Comparison of ENCODE assay signal across 21 cellular contexts in genomic region chr7:28983396-28984190, GRCh38. TPM values are rescaled to one million over a fixed set of nuclear protein-coding genes. Genes with fewer than 3 reads are reported as not detected.
DNase-seq lines count a peak whose midpoint lies in the region; ATAC-seq, FAIRE-seq and TF ChIP-seq lines count a peak whose summit lies in the region.
"Had no signal": no experiment of that assay in that cellular context is flagged by ENCODE, and none has a peak within 500 bp of the region (broad histone marks: within the 10 kb centered on the region; RNA-seq: fewer than 3 reads in every experiment).

No MANE protein-coding gene starts in this region.

- TF ChIP-seq CTCF in brain (conservative IDR thresholded peaks at IDR 0.05), result no peak
- TF ChIP-seq CTCF in type B pancreatic cell (conservative IDR thresholded peaks at IDR 0.05), result no peak
- no peak for TF ChIP-seq CTCF in HepG2 (CRISPR knock-in tag; IDR thresholded peaks at IDR 0.05)

- no peak for TF ChIP-seq RAD21 in HepG2 (CRISPR knock-in tag; IDR thresholded peaks at IDR 0.05)

- TF ChIP-seq EP300 in HepG2 (IDR thresholded peaks at IDR 0.05; ENCODE audit: low read depth in 2 of 2, low read length in 2 of 2) (no peak), HepG2 (CRISPR knock-in tag; IDR thresholded peaks at IDR 0.05; ENCODE audit: borderline replicate concordance) (no peak)

- WGBS in mesendoderm (ENCODE audit: extremely low coverage, insufficient coverage, low lambda C conversion rate), result no CpG with 5 or more reads among the region's 4 CpGs
- WGBS in HepG2 (ENCODE audit: low lambda C conversion rate), result 72% methylated on average over 4 of the region's 4 CpGs

- CTCF ChIA-PET in HepG2 (lab: Yijun Ruan, JAX; ENCODE audit: low intra/inter-chr PET ratio, low total read pairs), result no interaction called here

- no peak overlapping the region for H4K5ac ChIP-seq in mesendoderm (ENCODE audit: low read length)

- in situ Hi-C loops in HepG2 (cut with HindIII; ENCODE audit: extremely low pct_ligation_motif_present, low pct_unique_long_range_greater_than_20kb), result no loop called here

- no peaks in the 10 kb centered on the region for H3K36me3 Mint-ChIP-seq in brain
- H3K36me3 Mint-ChIP-seq in type B pancreatic cell, result peaks cover 7% of the 10 kb centered on the region
- H3K36me3 Mint-ChIP-seq: CD8-positive, alpha-beta T cell had no signal

- peak overlapping the region; percentile 64 for H2BK120ac ChIP-seq in mesendoderm (ENCODE audit: low read depth, low read length)

- H3K27ac ChIP-seq in mesendoderm (ENCODE audit: low read depth, low read length) (no peak overlapping the region), HepG2 (ENCODE audit: extremely low read length, insufficient read depth, low read length) (no peak overlapping the region)
- H3K27ac ChIP-seq: 22Rv1, BLaER1, GM23248 had no signal

- H2AK5ac ChIP-seq in mesendoderm (ENCODE audit: low read length), result no peak overlapping the region

- no peak overlapping the region for H3K18ac ChIP-seq in mesendoderm (ENCODE audit: low read length)

- H2BK5ac ChIP-seq in mesendoderm (ENCODE audit: low read length), result no peak overlapping the region

- DNase-seq in NCI-H2029 (lab: John Stamatoyannopoulos, UW) (peak; percentile 17), NCI-H2029 treated with DMSO at 0.1 percent for 48 hours (lab: John Stamatoyannopoulos, UW) (no peak), mesendoderm (no peak), type B pancreatic cell (ENCODE audit: extremely low spot score, unreplicated experiment) (no peak), HCEC 1CT (no peak), HPDE6-E6E7 (ENCODE audit: extremely low spot score) (no peak), HepG2 (ENCODE audit: low spot score) (no peak)
- DNase-seq: CD8-positive, alpha-beta T cell; KBM-7; NCI-H1048; NCI-H1694 treated with DMSO at 0.1 percent for 48 hours; NK-92 treated with Interleukin-12 subunit alpha and Interleukin-12 subunit beta, amount 100 ng/mL, for 24 hours; SIG-M5 had no signal

- peak overlapping the region; percentile 67 for H2BK15ac ChIP-seq in mesendoderm (replicated peaks; ENCODE audit: low read depth)

- H3K4me3 Mint-ChIP-seq in brain, result no peak overlapping the region
- no peak overlapping the region for H3K4me3 Mint-ChIP-seq in type B pancreatic cell
- H3K4me3 Mint-ChIP-seq: CD8-positive, alpha-beta T cell had no signal

- POLR2A ChIA-PET in HepG2 (lab: Yijun Ruan, JAX), result no interaction called here

- H3K4me3 ChIP-seq in mesendoderm (ENCODE audit: low read length), result no peak overlapping the region
- H3K4me3 ChIP-seq in HepG2 (replicated peaks in 1 of 3; ENCODE audit: insufficient read depth in 1 of 3, low read depth in 2 of 3, low read length in 3 of 3), result no peak overlapping the region
- H3K4me3 ChIP-seq: BLaER1, GM12878, GM23248 had no signal

- H3K27me3 Mint-ChIP-seq in brain (peaks cover 3% of the 10 kb centered on the region), type B pancreatic cell (no peaks in the 10 kb centered on the region)

- H3K27ac Mint-ChIP-seq in brain, result peak overlapping the region in 3 of 5 experiments; percentile 92 to 93 (median 92)
- H3K27ac Mint-ChIP-seq in type B pancreatic cell, result peak overlapping the region; percentile 26
- H3K27ac Mint-ChIP-seq: CD8-positive, alpha-beta T cell had no signal

- intact Hi-C loops in HepG2 (cut with micrococcal nuclease; ENCODE audit: unreplicated experiment), result no loop called here

- FAIRE-seq in HepG2 (lab: Jason Lieb, UNC), result no peak
- FAIRE-seq: D721Med, GM12878 had no signal

- no peak overlapping the region for H3K56ac ChIP-seq in mesendoderm (ENCODE audit: low read length)

- H3K9ac ChIP-seq in mesendoderm (ENCODE audit: low read length), result no peak overlapping the region
- H3K9ac ChIP-seq in HepG2 (ENCODE audit: insufficient read depth, low read depth, low read length), result no peak overlapping the region
- H3K9ac ChIP-seq: BLaER1, GM23248 had no signal

- H3K4me1 Mint-ChIP-seq in brain (peaks cover 80% of the 10 kb centered on the region), type B pancreatic cell (ENCODE audit: unreplicated experiment) (peaks cover 54% of the 10 kb centered on the region)

- no peak overlapping the region for H3K4me2 ChIP-seq in mesendoderm (ENCODE audit: low read length)
- no peak overlapping the region for H3K4me2 ChIP-seq in HepG2 (ENCODE audit: low read depth, low read length)
- H3K4me2 ChIP-seq: BLaER1 had no signal

- H3K27me3 ChIP-seq in mesendoderm (ENCODE audit: insufficient read depth, low read length, poor library complexity) (no peaks in the 10 kb centered on the region), HepG2 (ENCODE audit: control insufficient read depth in 1 of 2, insufficient read depth in 2 of 2, low read length in 2 of 2) (no peaks in the 10 kb centered on the region)
- H3K27me3 ChIP-seq: BLaER1 had no signal

- ATAC-seq in HepG2, result no peak
- ATAC-seq: CD8-positive, alpha-beta T cell; GM12878 had no signal

- H4K8ac ChIP-seq in mesendoderm (ENCODE audit: low read depth, low read length), result no peak overlapping the region

- H2AFZ ChIP-seq in HepG2 (ENCODE audit: low read length), result no peak overlapping the region
- H2AFZ ChIP-seq: GM23248 had no signal

- no peak overlapping the region for H3K4ac ChIP-seq in mesendoderm (ENCODE audit: low read depth, low read length)

- H3K23ac ChIP-seq in mesendoderm (ENCODE audit: low read length), result no peak overlapping the region

- H3K9me3 Mint-ChIP-seq in brain, result no peaks in the 10 kb centered on the region
- peaks cover 15% of the 10 kb centered on the region for H3K9me3 Mint-ChIP-seq in type B pancreatic cell
- H3K9me3 Mint-ChIP-seq: CD8-positive, alpha-beta T cell had no signal

- H3K36me3 ChIP-seq in mesendoderm (ENCODE audit: control insufficient read depth, insufficient read depth, low read length), result no peaks in the 10 kb centered on the region
- no peaks in the 10 kb centered on the region for H3K36me3 ChIP-seq in HepG2 (replicated peaks in 1 of 2; ENCODE audit: control insufficient read depth in 1 of 2, insufficient read depth in 2 of 2, low read length in 2 of 2)
- H3K36me3 ChIP-seq: BLaER1 had no signal

- peaks cover 5% of the 10 kb centered on the region for H3K4me1 ChIP-seq in mesendoderm (ENCODE audit: control insufficient read depth, low read depth, low read length)
- H3K4me1 ChIP-seq in HepG2 (ENCODE audit: insufficient read depth, low read length), result peaks cover 14% of the 10 kb centered on the region; the same call in 1 of the 2 replicates

- TF ChIP-seq POLR2A in HepG2 (IDR thresholded peaks at IDR 0.05; ENCODE audit: insufficient read depth in 1 of 2, low read depth in 2 of 2, low read length in 2 of 2), result no peak

- no peaks in the 10 kb centered on the region for H3K9me3 ChIP-seq in HepG2 (ENCODE audit: low read length)

- no peaks in the 10 kb centered on the region for H3K79me1 ChIP-seq in mesendoderm (ENCODE audit: low read length)

- H3K79me2 ChIP-seq in mesendoderm (ENCODE audit: control insufficient read depth, insufficient read depth, low read length), result no peaks in the 10 kb centered on the region
- no peaks in the 10 kb centered on the region for H3K79me2 ChIP-seq in HepG2 (ENCODE audit: insufficient read depth, low read length)

- H4K20me1 ChIP-seq in HepG2 (ENCODE audit: insufficient read depth, low read length), result no peaks in the 10 kb centered on the region
- H4K20me1 ChIP-seq: BLaER1 had no signal

- no TSS peak for BruUV-seq in HepG2 (replicated peaks; lab: Mats Ljungman, UMichigan)

TF ChIP-seq in HepG2, 621 proteins besides CTCF, POLR2A, EP300 and RAD21 (continues in another document):
- no peak for TF ChIP-seq NR2F2 (IDR thresholded peaks at IDR 0.05; ENCODE audit: borderline replicate concordance, low read depth)
- TF ChIP-seq ZNF800 (CRISPR knock-in tag; IDR thresholded peaks at IDR 0.05), result no peak

RNA-seq across cellular contexts. Expression of gene TRIL, which starts 25.5 kb away (rescaled TPM):
- polyA plus RNA-seq in brain (ENCODE audit: insufficient read depth, low read depth, low replicate concordance), result 18.6 TPM
- polyA plus RNA-seq in mesendoderm (2013, experiment 1 of 2), result 1.2 TPM
- polyA plus RNA-seq in mesendoderm (2013, experiment 2 of 2), result 1.2 TPM
- 3.9 and 42.9 TPM in 2 replicates for total RNA-seq in type B pancreatic cell (ENCODE audit: low replicate concordance)
- total RNA-seq in HepG2 (2016; rRNA removed; fragmentation: Illumina TruSeq; extraction: Trizol), result 0.40 and 0.45 TPM in 2 replicates
- total RNA-seq in HepG2 (2016; cell fraction: cytosol; rRNA removed; fragmentation: Illumina TruSeq; extraction: Trizol; ENCODE audit: low read depth), result 0.09 and 0.10 TPM in 2 replicates
- total RNA-seq in HepG2 (2016; cell fraction: insoluble cytoplasmic fraction; rRNA removed; fragmentation: Illumina TruSeq; extraction: Trizol), result 0.46 and 0.52 TPM in 2 replicates
- 0.38 and 0.49 TPM in 2 replicates for total RNA-seq in HepG2 (2016; cell fraction: membrane; rRNA removed; fragmentation: Illumina TruSeq; extraction: Trizol)
- total RNA-seq in HepG2 (2016; cell fraction: nucleus; rRNA removed; fragmentation: Illumina TruSeq; extraction: Trizol), result 0.50 and 0.81 TPM in 2 replicates
- 0.18 and 0.26 TPM in 2 replicates for polyA plus RNA-seq in HepG2 (2011; rRNA removed)
- polyA plus RNA-seq in HepG2 (2011; cell fraction: cytosol; rRNA removed), result 0.21 and 0.23 TPM in 2 replicates
- polyA plus RNA-seq in HepG2 (2011; cell fraction: nucleus; rRNA removed), result 0.16 and 0.19 TPM in 2 replicates
- 0.17 and 0.28 TPM in 2 replicates for polyA plus RNA-seq in HepG2 (2012)
- 0.12 TPM in 2 replicates for polyA plus RNA-seq in HepG2 (2016; cell fraction: cytosol; fragmentation: Illumina TruSeq; extraction: Trizol; ENCODE audit: low read depth)
- polyA plus RNA-seq in HepG2 (2016; cell fraction: insoluble cytoplasmic fraction; fragmentation: Illumina TruSeq; extraction: Trizol; ENCODE audit: low read depth), result 0.41 and 0.48 TPM in 2 replicates
- polyA plus RNA-seq in HepG2 (2016; cell fraction: membrane; fragmentation: Illumina TruSeq; extraction: Trizol; ENCODE audit: low read depth), result 0.23 and 0.24 TPM in 2 replicates
- polyA plus RNA-seq in HepG2 (2016; cell fraction: nucleus; fragmentation: Illumina TruSeq; extraction: Trizol; ENCODE audit: insufficient read depth, low read depth), result 0.51 and 0.52 TPM in 2 replicates
- 0.48 TPM in 1 of 2 replicates, not detected in the other for polyA minus RNA-seq in HepG2 (2011; rRNA and poly(A)+ RNA removed; ENCODE audit: low replicate concordance)
- 0.30 TPM in 1 of 2 replicates, not detected in the other for polyA minus RNA-seq in HepG2 (2011; cell fraction: cytosol; rRNA and poly(A)+ RNA removed)
- 0.90 and 1.2 TPM in 2 replicates for polyA minus RNA-seq in HepG2 (2011; cell fraction: nucleus; rRNA and poly(A)+ RNA removed)
- total RNA-seq: CD8-positive, alpha-beta T cell; G401; GM12878; OCI-LY7 had no signal
- polyA plus RNA-seq: GM12878 had no signal
